ENCODE assay signal across 8 cellular contexts in the genomic region with DNA sequence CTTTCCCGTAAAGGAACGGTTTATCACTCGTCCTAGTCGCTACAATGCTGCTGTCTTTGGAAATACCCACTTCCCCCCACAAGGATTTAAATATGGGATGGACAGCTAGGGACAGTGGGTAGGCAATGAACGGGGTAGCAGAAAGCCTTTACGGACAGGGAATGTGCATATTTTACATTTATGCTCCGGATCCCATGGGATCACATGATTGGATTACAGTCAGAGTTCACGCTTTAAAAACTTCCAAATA. TPM values are rescaled to one million over a fixed set of nuclear protein-coding genes. Genes with fewer than 3 reads are reported as not detected.
DNase-seq lines count a peak whose midpoint lies in the region; ATAC-seq and TF ChIP-seq lines count a peak whose summit lies in the region.

No MANE protein-coding gene starts in this region.

- CTCF ChIA-PET in RWPE1 (lab: Yijun Ruan, JAX), result interaction anchor here (1.4 kb wide), 1 partner anchor 21 kb away, joined by 3 read pairs; no protein-coding TSS in a partner anchor
- CTCF ChIA-PET in GM10248 (lab: Yijun Ruan, JAX), result interaction anchor here (1.0 to 2.0 kb wide), 6 partner anchors 9 to 358 kb away, joined by 3 to 8 read pairs (median 4); no protein-coding TSS in a partner anchor

- H3K4me3 ChIP-seq in esophagus squamous epithelium (peak overlapping the region; percentile 80 to 93 (median 86)), prostate gland (peak overlapping the region; percentile 77 to 84)

- 1 to 4% methylated on average over 8 of the region's 8 CpGs for WGBS in esophagus squamous epithelium, 2 donors
- WGBS in prostate gland, result 1% methylated on average over 8 of the region's 8 CpGs

- H3K27me3 ChIP-seq in esophagus squamous epithelium (no peaks in the 10 kb centered on the region), prostate gland (replicated peaks; ENCODE audit: insufficient read depth) (no peaks in the 10 kb centered on the region)

- intact Hi-C loops in esophagus squamous epithelium (cut with DNase I), result no loop called here
- intact Hi-C loops in prostate gland (cut with DNase I), result loop anchor here (10.0 kb wide), 1 partner anchor 428 kb away; no protein-coding TSS in a partner anchor

- no peaks in the 10 kb centered on the region for H3K4me1 ChIP-seq in ES-I3 (ENCODE audit: insufficient read depth, low read length)
- peaks cover 4 to 49% (median 23%) of the 10 kb centered on the region in 3 donors for H3K4me1 ChIP-seq in esophagus squamous epithelium
- no peaks in the 10 kb centered on the region for H3K4me1 ChIP-seq in prostate gland (replicated peaks)

- ATAC-seq in GM18907 (IDR thresholded peaks at IDR 0.05; ENCODE audit: unreplicated experiment), result no peak
- no peak for ATAC-seq in GM21423 (IDR thresholded peaks at IDR 0.05; ENCODE audit: unreplicated experiment)

- POLR2A ChIA-PET in RWPE1 (lab: Yijun Ruan, JAX; ENCODE audit: low non-redundant PET), result interaction anchor here (1.2 kb wide), 2 partner anchors 22 to 242 kb away, joined by 3 to 13 read pairs; no protein-coding TSS in a partner anchor
- POLR2A ChIA-PET in GM10248 (lab: Yijun Ruan, JAX), result interaction anchor here (0.5 to 2.3 kb wide), 4 partner anchors 53 to 883 kb away, joined by 3 to 15 read pairs (median 8); no protein-coding TSS in a partner anchor

- no peak for TF ChIP-seq POLR2A in esophagus squamous epithelium (IDR thresholded peaks at IDR 0.05)
- TF ChIP-seq POLR2A in prostate gland (IDR thresholded peaks at IDR 0.05), result no peak
- TF ChIP-seq POLR2A in erythroblast (IDR thresholded peaks at IDR 0.05; ENCODE audit: low read length), result no peak

- DNase-seq in RWPE1 (ENCODE audit: low spot score) (no peak), esophagus squamous epithelium (lab: John Stamatoyannopoulos, UW) (no peak), prostate gland (ENCODE audit: low spot score) (no peak), erythroblast (lab: John Stamatoyannopoulos, UW) (no peak), GM10248 (ENCODE audit: extremely low spot score) (no peak)

- H3K9me3 ChIP-seq in ES-I3 (ENCODE audit: control insufficient read depth, insufficient read depth, low read length) (no peaks in the 10 kb centered on the region), esophagus squamous epithelium (no peaks in the 10 kb centered on the region), prostate gland (no peaks in the 10 kb centered on the region)

- peak overlapping the region; percentile 77 for H3K9ac ChIP-seq in ES-I3 (ENCODE audit: low read depth, low read length)

- H3K27ac ChIP-seq in RWPE1, result peak overlapping the region; percentile 98
- peak overlapping the region; percentile 97 to 100 (median 98) for H3K27ac ChIP-seq in esophagus squamous epithelium
- peak overlapping the region; percentile 96 to 98 for H3K27ac ChIP-seq in prostate gland

- H3K36me3 ChIP-seq in ES-I3 (ENCODE audit: insufficient read depth, low read length), result peaks cover 8% of the 10 kb centered on the region; the same call in 1 of the 2 replicates
- H3K36me3 ChIP-seq in esophagus squamous epithelium, result peaks cover 0 to 20% (median 0%) of the 10 kb centered on the region in 3 donors
- H3K36me3 ChIP-seq in prostate gland, result no peaks in the 10 kb centered on the region

- no peak for TF ChIP-seq CTCF in RWPE1 (conservative IDR thresholded peaks at IDR 0.05; ENCODE audit: low read depth)
- no peak for TF ChIP-seq CTCF in esophagus squamous epithelium (IDR thresholded peaks at IDR 0.05)
- TF ChIP-seq CTCF in prostate gland (IDR thresholded peaks at IDR 0.05), result no peak
- TF ChIP-seq CTCF in GM10248 (IDR thresholded peaks at IDR 0.05; ENCODE audit: control extremely low read depth, extremely low read depth, low read depth, missing control alignments), result no peak

RNA-seq across cellular contexts. Expression of gene HIVEP1, which starts 1.2 kb away (rescaled TPM):
- total RNA-seq in esophagus squamous epithelium (10 to 100 TPM; 11.0 to 22.3 (median 20.7) TPM), prostate gland (10 to 100 TPM; 35.2 to 38.0 TPM)
